In genomic region chr7:127362364-127363027, GRCh38 we compare ENCODE assay signal across 18 cellular contexts. TPM values are rescaled to one million over a fixed set of nuclear protein-coding genes. Genes with fewer than 3 reads are reported as not detected.
DNase-seq lines count a peak whose midpoint lies in the region; ATAC-seq, FAIRE-seq and TF ChIP-seq lines count a peak whose summit lies in the region.
"Had no signal": no experiment of that assay in that cellular context is flagged by ENCODE, and none has a peak within 500 bp of the region (broad histone marks: within the 10 kb centered on the region; RNA-seq: fewer than 3 reads in every experiment).

No MANE protein-coding gene starts in this region.

- no peak overlapping the region for H2AFZ ChIP-seq in K562 (ENCODE audit: low read depth, low read length)
- H2AFZ ChIP-seq: GM23248 had no signal

- H3K4me3 ChIP-seq in K562: no peak overlapping the region
- H3K4me3 ChIP-seq: GM23248 had no signal

- in situ Hi-C loops in K562 (cut with MboI): no loop called here

- peak overlapping the region; percentile 26; the same call in 1 of the 2 replicates for H3K4me2 ChIP-seq in K562 (ENCODE audit: insufficient read depth, low read length)

- CTCF ChIA-PET in K562 (lab: Yijun Ruan, JAX; ENCODE audit: low intra/inter-chr PET ratio): no interaction called here

- TF ChIP-seq RAD21 in K562 (CRISPR knock-in tag; conservative IDR thresholded peaks at IDR 0.05 in 1 of 2, IDR thresholded peaks at IDR 0.05 in 1 of 2): no peak

- intact Hi-C loops in Right ventricle myocardium superior (cut with DNase I) (no loop called here), cardiac septum (cut with DNase I) (no loop called here), K562 (cut with micrococcal nuclease) (no loop called here), left ventricle myocardium superior (cut with micrococcal nuclease) (no loop called here)

- POLR2A ChIA-PET in K562 (lab: Yijun Ruan, JAX): interaction anchor here (0.9 to 1.0 kb wide), 2 partner anchors 13 to 15 kb away, joined by 4 to 5 read pairs; no protein-coding TSS in a partner anchor

- TF ChIP-seq POLR2A in K562 (conservative IDR thresholded peaks at IDR 0.05): no peak

- no peaks in the 10 kb centered on the region for H3K9me3 ChIP-seq in K562 (replicated peaks; ENCODE audit: control insufficient read depth, insufficient read depth, low read depth, low read length)

- no peaks in the 10 kb centered on the region for H3K9me1 ChIP-seq in K562 (ENCODE audit: control insufficient read depth, insufficient read depth, low read length)

- H3K9ac ChIP-seq in K562 (ENCODE audit: insufficient read depth in 1 of 2, low read depth in 2 of 2, low read length in 2 of 2): no peak overlapping the region
- H3K9ac ChIP-seq: GM23248 had no signal

- peaks cover 28 to 49% of the 10 kb centered on the region in 2 experiments for H3K4me1 ChIP-seq in K562 (replicated peaks in 1 of 2; ENCODE audit: control insufficient read depth in 2 of 2, insufficient read depth in 2 of 2, low read length in 2 of 2)

- ATAC-seq in Right ventricle myocardium superior (ENCODE audit: poor library complexity) (peak; percentile 86), K562 (no peak; the same call in 1 of the 3 replicates), left ventricle myocardium superior (peak; percentile 80), GM21576 (IDR thresholded peaks at IDR 0.05; ENCODE audit: unreplicated experiment) (no peak)

- FAIRE-seq in K562 (lab: Jason Lieb, UNC): no peak
- FAIRE-seq: GM12891, H1 had no signal

- H3K79me2 ChIP-seq in K562 (ENCODE audit: control insufficient read depth, insufficient read depth, low read length): peaks cover 90% of the 10 kb centered on the region

- DNase-seq in Right ventricle myocardium superior: no peak
- no peak for DNase-seq in cardiac septum (ENCODE audit: low spot score)
- no peak for DNase-seq in K562 (ENCODE audit: extremely low read depth in 1 of 4, low spot score in 3 of 4)
- DNase-seq in left ventricle myocardium superior: no peak
- no peak for DNase-seq in amniotic stem cell (lab: John Stamatoyannopoulos, UW)
- DNase-seq: C1 segment of cervical spinal cord; Calu3; CD4-positive, alpha-beta memory T cell; COR-L47; DMS53; DMS79 treated with DMSO at 0.1 percent for 48 hours; GF-D8; GM23248; H7; HCEC 1CT had no signal

- no peaks in the 10 kb centered on the region for H3K27me3 ChIP-seq in K562 (ENCODE audit: control insufficient read depth in 2 of 2, insufficient read depth in 2 of 2, low read length in 2 of 2)

- peaks cover 8% of the 10 kb centered on the region; the same call in 1 of the 2 replicates for H4K20me1 ChIP-seq in K562 (replicated peaks; ENCODE audit: control insufficient read depth, insufficient read depth, low read length)

- BruUV-seq in K562 (replicated peaks; lab: Mats Ljungman, UMichigan): TSS peak; percentile 2

- no peak for TF ChIP-seq CTCF in K562 (IDR thresholded peaks at IDR 0.05 in 2 of 3, conservative IDR thresholded peaks at IDR 0.05 in 1 of 3; ENCODE audit: insufficient read depth in 2 of 3, low read depth in 1 of 3, low read length in 3 of 3)

- TF ChIP-seq EP300 in K562 (IDR thresholded peaks at IDR 0.05; ENCODE audit: low read length): 0 out of 2 replicates have a peak, but pooled peaks have one; percentile 44

- 17% methylated on average over 4 of the region's 4 CpGs for WGBS in K562 (ENCODE audit: insufficient coverage, low coverage, missing lambda C conversion rate)

- H3K36me3 ChIP-seq in K562 (ENCODE audit: control insufficient read depth, insufficient read depth, low read length): peaks cover 96% of the 10 kb centered on the region

- H3K27ac ChIP-seq in K562 (ENCODE audit: extremely low read depth, low read depth, low read length): 0 out of 3 replicates have a peak overlapping the region, but pooled peaks have one; percentile 0
- H3K27ac ChIP-seq: GM23248 had no signal

TF ChIP-seq in K562, 482 proteins besides CTCF, POLR2A, EP300 and RAD21 (continues in another document):
- TF ChIP-seq POLR2G (IDR thresholded peaks at IDR 0.05; ENCODE audit: low read depth, low read length): no peak
- peak; percentile 83 for TF ChIP-seq TEAD4 (IDR thresholded peaks at IDR 0.05; ENCODE audit: low read length)
- no peak for TF ChIP-seq TEAD4 (CRISPR knock-in tag; IDR thresholded peaks at IDR 0.05; ENCODE audit: borderline replicate concordance)
- peak; percentile 53; the same call in 1 of the 2 replicates for TF ChIP-seq SP1 (CRISPR knock-in tag; IDR thresholded peaks at IDR 0.05)
- TF ChIP-seq RBFOX2 (IDR thresholded peaks at IDR 0.05; ENCODE audit: low read depth, low read length): no peak
- peak; percentile 62 for TF ChIP-seq CBFA2T2 (conservative IDR thresholded peaks at IDR 0.05)
- TF ChIP-seq PHB2 (IDR thresholded peaks at IDR 0.05; ENCODE audit: low read depth): peak; percentile 24; the same call in 1 of the 2 replicates
- peak; percentile 37 to 50; a peak in 1 of 4 replicates for TF ChIP-seq TRIM24 (IDR thresholded peaks at IDR 0.05)
- TF ChIP-seq NCOR1 (IDR thresholded peaks at IDR 0.05): peak; percentile 62
- peak; percentile 64; the same call in 1 of the 2 replicates for TF ChIP-seq ZEB2 (IDR thresholded peaks at IDR 0.05)
- no peak for TF ChIP-seq RBM17 (IDR thresholded peaks at IDR 0.05; ENCODE audit: borderline replicate concordance, low read depth, low read length)
- 0 out of 2 replicates have a peak, but pooled peaks have one; percentile 54 for TF ChIP-seq HLTF (IDR thresholded peaks at IDR 0.05)
- peak; percentile 83 for TF ChIP-seq HMBOX1 (IDR thresholded peaks at IDR 0.05)
- TF ChIP-seq NBN (IDR thresholded peaks at IDR 0.05; ENCODE audit: low read depth): 0 out of 2 replicates have a peak, but pooled peaks have one; percentile 34
- 0 out of 4 replicates have a peak, but pooled peaks of 1 of the 2 experiments have one; percentile 7 for TF ChIP-seq KDM1A (IDR thresholded peaks at IDR 0.05)

RNA-seq across cellular contexts. Expression of gene ZNF800, which starts 30.0 kb away (rescaled TPM):
- total RNA-seq in Right ventricle myocardium superior (17.6 TPM), cardiac septum (26.3 TPM), K562 (2014; rRNA removed) (21.0 and 25.2 TPM in 2 replicates), K562 (2014; rRNA removed; fragmentation: Illumina TruSeq; extraction: Trizol) (46.1 and 51.1 TPM in 2 replicates), K562 (2015; rRNA removed; fragmentation: Illumina TruSeq; extraction: Trizol) (54.0 and 58.3 TPM in 2 replicates), K562 (2021) (48.5 and 50.2 TPM in 2 replicates), left ventricle myocardium superior (20.8 TPM)
- total RNA-seq in K562 (2011; cell fraction: chromatin; rRNA removed; ENCODE audit: low replicate concordance): 28.7 and 131 TPM in 2 replicates
- 19.2 and 29.9 TPM in 2 replicates for total RNA-seq in K562 (2011; cell fraction: nucleolus; rRNA removed)
- 38.3 and 60.6 TPM in 2 replicates for total RNA-seq in K562 (2011; cell fraction: nucleoplasm; rRNA removed)
- polyA plus RNA-seq in K562 (2011; rRNA removed) (23.8 and 33.4 TPM in 2 replicates), K562 (2014; fragmentation: Illumina TruSeq; extraction: Trizol) (29.0 and 46.7 TPM in 2 replicates), K562 (2014; fragmentation: Nextera tagmentation; extraction: Ambion mirVana) (1 to 10 TPM; 7.5 to 9.3 TPM), K562 (2014; rRNA removed) (18.9 and 19.3 TPM in 2 replicates)
- polyA plus RNA-seq in K562 (2011; cell fraction: cytosol; rRNA removed): 12.3 and 14.2 TPM in 2 replicates
- polyA plus RNA-seq in K562 (2011; cell fraction: nucleus; rRNA removed): 53.9 and 61.4 TPM in 2 replicates
- 19.6 and 27.8 TPM in 2 replicates for polyA plus RNA-seq in K562 (2012)
- 61.9 and 63.0 TPM in 2 replicates for polyA minus RNA-seq in K562 (2011; rRNA and poly(A)+ RNA removed)
- polyA minus RNA-seq in K562 (2011; cell fraction: cytosol; rRNA and poly(A)+ RNA removed): 22.8 and 31.1 TPM in 2 replicates
- polyA minus RNA-seq in K562 (2011; cell fraction: nucleus; rRNA and poly(A)+ RNA removed): 83.5 and 119 TPM in 2 replicates

Comparison
In these comparisons a context has a peak if more than half of its experiments do, and no peak if none do; other contexts are left out.
1. ATAC-seq: peak in Right ventricle myocardium superior (single experiment) and left ventricle myocardium superior (single experiment); none in K562 (single experiment) and GM21576 (single experiment).